11 cellular contexts compared by ENCODE assay signal in genomic region chr2:134228493-134228903, GRCh38. TPM values are rescaled to one million over a fixed set of nuclear protein-coding genes. Genes with fewer than 3 reads are reported as not detected.
A peak's percentile ranks its signal among the peaks of the same experiment; 100 is the strongest.
DNase-seq lines count a peak whose midpoint lies in the region; ATAC-seq and TF ChIP-seq lines count a peak whose summit lies in the region.
"Had no signal": no experiment of that assay in that cellular context is flagged by ENCODE, and none has a peak within 500 bp of the region (broad histone marks: within the 10 kb centered on the region; RNA-seq: fewer than 3 reads in every experiment).

No MANE protein-coding gene starts in this region.

- H3K4me3 ChIP-seq in A673 (ENCODE audit: low read depth, low read length, poor library complexity, severe bottlenecking) (no peak overlapping the region), fibroblast of villous mesenchyme (ENCODE audit: low read depth, low read length) (no peak overlapping the region)

- peak; percentile 30 for DNase-seq in A673 (ENCODE audit: low spot score)
- DNase-seq in GM10266 (ENCODE audit: extremely low spot score): no peak
- peak; percentile 18 for DNase-seq in RKO (ENCODE audit: low spot score)
- DNase-seq in fibroblast of villous mesenchyme (ENCODE audit: low read depth): no peak
- no peak for DNase-seq in NK-92 (lab: John Stamatoyannopoulos, UW; ENCODE audit: unreplicated experiment)
- DNase-seq in HuH-7.5 (ENCODE audit: low spot score): no peak
- DNase-seq: activated CD8-positive, alpha-beta memory T cell treated with anti-CD3 and anti-CD28 coated beads for 24 hours; naive B cell; NCI-H1417 treated with DMSO at 0.1 percent for 48 hours had no signal

- no peaks in the 10 kb centered on the region for H3K36me3 ChIP-seq in A673 (ENCODE audit: insufficient read depth, low read length, poor library complexity, severe bottlenecking)

- intact Hi-C loops in A673 (cut with micrococcal nuclease; ENCODE audit: unreplicated experiment): no loop called here

- TF ChIP-seq CTCF in A673 (conservative IDR thresholded peaks at IDR 0.05; ENCODE audit: low read depth, low read length): peak; percentile 52
- peak; percentile 37 for TF ChIP-seq CTCF in GM10266 (IDR thresholded peaks at IDR 0.05; ENCODE audit: control insufficient read depth, insufficient read depth, low read depth, missing control alignments)
- peak; percentile 49 for TF ChIP-seq CTCF in fibroblast of villous mesenchyme (IDR thresholded peaks at IDR 0.05; ENCODE audit: insufficient read depth, low read depth, low read length)

- H3K4me1 ChIP-seq in A673 (ENCODE audit: insufficient read depth, low read length, poor library complexity, severe bottlenecking): no peaks in the 10 kb centered on the region

- BruUV-seq in A673 (replicated peaks; lab: Mats Ljungman, UMichigan): no TSS peak

- POLR2A ChIA-PET in A673 (lab: Charles Lee; ENCODE audit: low non-redundant PET): no interaction called here

- CTCF ChIA-PET in A673 (lab: Charles Lee): interaction anchor here (0.6 kb wide), 1 partner anchor 184 kb away, joined by 3 read pairs; no protein-coding TSS in a partner anchor

- H3K27me3 ChIP-seq in A673 (replicated peaks; ENCODE audit: insufficient read depth, low read depth, low read length, poor library complexity): no peaks in the 10 kb centered on the region

- ATAC-seq in GM21515 (IDR thresholded peaks at IDR 0.05; ENCODE audit: unreplicated experiment): no peak
- ATAC-seq in GM21717 (IDR thresholded peaks at IDR 0.05; ENCODE audit: unreplicated experiment): no peak

- H3K27ac ChIP-seq in A673 (ENCODE audit: low read depth, low read length, poor library complexity, severe bottlenecking): no peak overlapping the region

- H3K9me3 ChIP-seq in A673 (ENCODE audit: low read depth, low read length, poor library complexity, severe bottlenecking): no peaks in the 10 kb centered on the region

RNA-seq across cellular contexts. Expression of gene MGAT5, which starts 25.4 kb away (rescaled TPM):
- total RNA-seq in A673 (2021) (11.0 and 14.0 TPM in 2 replicates), fibroblast of villous mesenchyme (64.7 and 109 TPM in 2 replicates)

Comparison
In these comparisons a context has a peak if more than half of its experiments do, and no peak if none do; other contexts are left out.
1. DNase-seq: peak in A673 (single experiment) and RKO (single experiment); none in GM10266 (single experiment), fibroblast of villous mesenchyme (single experiment), NK-92 (single experiment) and HuH-7.5 (single experiment).
2. Peak in every context shown above with its lines, with median percentiles within 50 percentile points of each other: CTCF ChIP-seq.